In the genomic region with DNA sequence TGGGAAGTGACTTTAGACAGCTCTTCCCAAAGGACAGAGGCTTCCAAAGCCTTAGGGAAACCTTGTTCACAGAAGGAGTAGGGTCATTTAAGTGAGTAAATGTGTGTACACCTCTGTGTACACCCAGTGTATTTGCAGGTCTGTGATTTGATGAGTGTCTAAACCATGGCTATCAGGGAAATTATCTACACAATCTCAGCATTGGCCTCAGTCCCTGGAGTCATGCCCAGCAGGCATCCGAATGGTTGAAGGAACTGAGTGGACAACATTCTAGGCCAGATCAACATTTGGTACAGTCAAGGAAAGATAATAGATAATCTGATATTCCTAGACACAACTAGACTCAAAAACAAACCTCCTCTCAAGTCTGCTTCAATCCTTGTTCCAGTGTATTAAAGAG, we compare ENCODE assay signal across 21 cellular contexts.
"Had no signal": no experiment of that assay in that cellular context is flagged by ENCODE, and none has a peak within 500 bp of the region (broad histone marks: within the 10 kb centered on the region; RNA-seq: fewer than 3 reads in every experiment).

No MANE protein-coding gene starts in this region.

- H3K36me3 ChIP-seq: brain microvascular endothelial cell, esophagus squamous epithelium, left ventricle myocardium inferior, neutrophil, ovary, right lobe of liver, uterus had no signal

- H3K27ac ChIP-seq: brain microvascular endothelial cell, esophagus squamous epithelium, left ventricle myocardium inferior, neutrophil, ovary, right lobe of liver, testis, uterus had no signal

- ATAC-seq: activated CD8-positive, alpha-beta T cell treated with anti-CD3 and anti-CD28 coated beads for 36 hours; activated T-cell treated with anti-CD3 and anti-CD28 coated beads, Interleukin-2, amount 50 U/mL, for 72 hours; mucosa of descending colon; right lobe of liver; stimulated activated naive CD8-positive, alpha-beta T cell treated with anti-CD3 and anti-CD28 coated beads, Interleukin-15, Interleukin-2, amounts not matched to agents 100 U/mL and 50 U/mL, for 24 hours had no signal

- H3K27me3 ChIP-seq: brain microvascular endothelial cell, esophagus squamous epithelium, ovary, right lobe of liver, testis, uterus had no signal

- DNase-seq: activated B cell treated with CpG ODN at 0.5 μM for 24 hours; activated CD4-positive, alpha-beta T cell treated with anti-CD3 and anti-CD28 coated beads, Interleukin-2, amount 50 U/mL, for 1 hour; activated CD8-positive, alpha-beta T cell treated with anti-CD3 and anti-CD28 coated beads for 36 hours; activated naive CD4-positive, alpha-beta T cell; activated T-cell treated with anti-CD3 and anti-CD28 coated beads, Interleukin-2, amount 50 U/mL, for 72 hours; aorta; brain microvascular endothelial cell; esophagus squamous epithelium; left ventricle myocardium inferior; mucosa of descending colon; nephron progenitor cell; ovary; right lobe of liver; stimulated activated CD4-positive, alpha-beta T cell treated with anti-CD3 and anti-CD28 coated beads, Interleukin-12 subunit alpha, Interleukin-12 subunit beta, amount 100 ng/mL, for 4 hours; stimulated activated CD4-positive, alpha-beta T cell treated with anti-CD3 and anti-CD28 coated beads, Interleukin-4, amount 100 ng/mL, for 1 hour; stimulated activated naive CD8-positive, alpha-beta T cell treated with anti-CD3 and anti-CD28 coated beads, Interleukin-15, Interleukin-2, amounts not matched to agents 100 U/mL and 50 U/mL, for 24 hours; T-helper 2 cell; testis; uterus had no signal

- H3K4me1 ChIP-seq: esophagus squamous epithelium, left ventricle myocardium inferior, right lobe of liver, testis, uterus had no signal

- H3K4me3 ChIP-seq: esophagus squamous epithelium, left ventricle myocardium inferior, lung, mucosa of descending colon, ovary, right lobe of liver, testis, uterus had no signal

- H3K9me3 ChIP-seq: esophagus squamous epithelium, left ventricle myocardium inferior, mucosa of descending colon, neutrophil, ovary, right lobe of liver, testis, uterus had no signal
